In genomic region chr14:92942976-92943710, GRCh38 we compare ENCODE assay signal across 25 cellular contexts. TPM values are rescaled to one million over a fixed set of nuclear protein-coding genes. Genes with fewer than 3 reads are reported as not detected.
DNase-seq lines count a peak whose midpoint lies in the region; ATAC-seq, FAIRE-seq and TF ChIP-seq lines count a peak whose summit lies in the region.
"Had no signal": no experiment of that assay in that cellular context is flagged by ENCODE, and none has a peak within 500 bp of the region (broad histone marks: within the 10 kb centered on the region; RNA-seq: fewer than 3 reads in every experiment).

No MANE protein-coding gene starts in this region.

- H3K36me3 Mint-ChIP-seq in chondrocyte (ENCODE audit: low read depth) = peaks cover 7% of the 10 kb centered on the region
- H3K36me3 Mint-ChIP-seq in activated T-cell treated with anti-CD3 and anti-CD28 coated beads, Interleukin-2, amount 50 U/mL, for 4 hours (ENCODE audit: insufficient read depth) = peaks cover 25% of the 10 kb centered on the region

- 93% methylated on average over 22 of the region's 30 CpGs for WGBS in SK-N-SH (ENCODE audit: low lambda C conversion rate)
- WGBS in HepG2 (ENCODE audit: low lambda C conversion rate) = 97% methylated on average over 22 of the region's 30 CpGs
- WGBS in right lobe of liver (ENCODE audit: insufficient coverage, low coverage, low lambda C conversion rate, missing lambda C conversion rate) = 17% methylated on average over 1 of the region's 30 CpGs

- POLR2A ChIA-PET in SK-N-SH (lab: Yijun Ruan, JAX) (interaction anchor here (0.9 to 7.1 kb wide), 4 partner anchors 9 to 189 kb away, joined by 3 to 57 read pairs (median 7); partner anchors contain the start of gene CHGA), HepG2 (lab: Yijun Ruan, JAX) (no interaction called here)

- ATAC-seq in SK-N-SH treated with all-trans-retinoic acid at 6 μM for 48 hours = no peak
- ATAC-seq in HepG2 = no peak
- ATAC-seq in right lobe of liver = no peak
- no peak for ATAC-seq in activated T-cell treated with anti-CD3 and anti-CD28 coated beads, Interleukin-2, amount 50 U/mL, for 4 hours
- ATAC-seq: A549, GM23338 had no signal

- H3K27me3 ChIP-seq in SK-N-SH (ENCODE audit: insufficient read depth) (no peaks in the 10 kb centered on the region), HepG2 (ENCODE audit: control insufficient read depth in 1 of 2, insufficient read depth in 2 of 2, low read length in 2 of 2) (no peaks in the 10 kb centered on the region), right lobe of liver (no peaks in the 10 kb centered on the region)

- H3K4me3 Mint-ChIP-seq in chondrocyte (ENCODE audit: unreplicated experiment) = no peak overlapping the region
- no peak overlapping the region for H3K4me3 Mint-ChIP-seq in activated T-cell treated with anti-CD3 and anti-CD28 coated beads, Interleukin-2, amount 50 U/mL, for 4 hours
- H3K4me3 Mint-ChIP-seq: CD14-positive monocyte; CD4-positive, alpha-beta memory T cell; GM23338 had no signal

- peaks cover 7% of the 10 kb centered on the region for H3K4me1 Mint-ChIP-seq in chondrocyte (ENCODE audit: low read depth)
- no peaks in the 10 kb centered on the region for H3K4me1 Mint-ChIP-seq in activated T-cell treated with anti-CD3 and anti-CD28 coated beads, Interleukin-2, amount 50 U/mL, for 4 hours (ENCODE audit: low read depth)
- H3K4me1 Mint-ChIP-seq: CD14-positive monocyte; CD4-positive, alpha-beta memory T cell; GM23338 had no signal

- H3K9me3 ChIP-seq in SK-N-SH (no peaks in the 10 kb centered on the region), HepG2 (ENCODE audit: low read length) (no peaks in the 10 kb centered on the region), right lobe of liver (no peaks in the 10 kb centered on the region)
- H3K9me3 ChIP-seq: A549 had no signal

- no peak for FAIRE-seq in HepG2 (lab: Jason Lieb, UNC)
- FAIRE-seq: A549, GM12892, GM18507, H54 had no signal

- TF ChIP-seq CTCF in SK-N-SH (IDR thresholded peaks at IDR 0.05) = no peak
- 0 out of 2 replicates have a peak, but pooled peaks have one; percentile 19 for TF ChIP-seq CTCF in HepG2 (CRISPR knock-in tag; IDR thresholded peaks at IDR 0.05)
- TF ChIP-seq CTCF in right lobe of liver (IDR thresholded peaks at IDR 0.05) = no peak
- no peak for TF ChIP-seq CTCF in chondrocyte (IDR thresholded peaks at IDR 0.05)

- no peaks in the 10 kb centered on the region for H3K9me3 Mint-ChIP-seq in chondrocyte (ENCODE audit: low read depth)
- H3K9me3 Mint-ChIP-seq in activated T-cell treated with anti-CD3 and anti-CD28 coated beads, Interleukin-2, amount 50 U/mL, for 4 hours = no peaks in the 10 kb centered on the region
- H3K9me3 Mint-ChIP-seq: CD14-positive monocyte, GM23338 had no signal

- H3K4me1 ChIP-seq in SK-N-SH (ENCODE audit: control insufficient read depth in 1 of 2, insufficient read depth in 2 of 2, low read depth in 1 of 2, low read length in 1 of 2) = peaks cover 0 to 48% of the 10 kb centered on the region in 2 experiments; a peak in 1 of 4 replicates
- no peaks in the 10 kb centered on the region for H3K4me1 ChIP-seq in HepG2 (ENCODE audit: insufficient read depth, low read length)
- peaks cover 0 to 18% (median 9%) of the 10 kb centered on the region in 4 donors for H3K4me1 ChIP-seq in right lobe of liver

- no TSS peak for BruUV-seq in HepG2 (replicated peaks; lab: Mats Ljungman, UMichigan)

- intact Hi-C loops in HepG2 (cut with micrococcal nuclease; ENCODE audit: unreplicated experiment) = no loop called here
- intact Hi-C loops in right lobe of liver (cut with DNase I) = loop anchor here in 1 of 2 donors (10.0 kb wide), 1 partner anchor 58 kb away; no protein-coding TSS in a partner anchor

- H3K27ac ChIP-seq in SK-N-SH (ENCODE audit: low read depth in 2 of 2, low read length in 1 of 2) = no peak overlapping the region
- H3K27ac ChIP-seq in HepG2 (ENCODE audit: extremely low read length, insufficient read depth, low read length) = no peak overlapping the region
- no peak overlapping the region for H3K27ac ChIP-seq in right lobe of liver
- H3K27ac ChIP-seq: 22Rv1, A549, HL-60 had no signal

- H3K79me2 ChIP-seq in SK-N-SH (ENCODE audit: insufficient read depth) (no peaks in the 10 kb centered on the region), HepG2 (ENCODE audit: insufficient read depth, low read length) (no peaks in the 10 kb centered on the region)

- TF ChIP-seq RAD21 in SK-N-SH (IDR thresholded peaks at IDR 0.05; ENCODE audit: low read length) (peak; percentile 18; the same call in 1 of the 2 replicates), HepG2 (CRISPR knock-in tag; IDR thresholded peaks at IDR 0.05) (no peak)

- no peak overlapping the region for H3K27ac Mint-ChIP-seq in chondrocyte (ENCODE audit: unreplicated experiment)
- H3K27ac Mint-ChIP-seq: CD4-positive, alpha-beta memory T cell; GM23338 had no signal

- peaks cover 0 to 4% of the 10 kb centered on the region in 2 experiments for H3K36me3 ChIP-seq in SK-N-SH (replicated peaks in 1 of 2; ENCODE audit: control insufficient read depth in 1 of 2, insufficient read depth in 2 of 2, low read length in 1 of 2)
- peaks cover 2 to 4% of the 10 kb centered on the region in 2 experiments; a peak in 3 of 5 replicates for H3K36me3 ChIP-seq in HepG2 (replicated peaks in 1 of 2; ENCODE audit: control insufficient read depth in 1 of 2, insufficient read depth in 2 of 2, low read length in 2 of 2)
- H3K36me3 ChIP-seq in right lobe of liver = no peaks in the 10 kb centered on the region

- CTCF ChIA-PET in SK-N-SH (lab: Yijun Ruan, JAX) (interaction anchor here (0.8 to 1.6 kb wide), 3 partner anchors 9 to 234 kb away, joined by 3 to 7 read pairs (median 4); no protein-coding TSS in a partner anchor), HepG2 (lab: Yijun Ruan, JAX; ENCODE audit: low intra/inter-chr PET ratio, low total read pairs) (no interaction called here)

- TF ChIP-seq EP300 in SK-N-SH (IDR thresholded peaks at IDR 0.05; ENCODE audit: borderline replicate concordance in 1 of 2, low read depth in 1 of 2, low read length in 1 of 2) (no peak), HepG2 (IDR thresholded peaks at IDR 0.05; ENCODE audit: low read depth in 2 of 2, low read length in 2 of 2) (no peak), HepG2 (CRISPR knock-in tag; IDR thresholded peaks at IDR 0.05; ENCODE audit: borderline replicate concordance) (no peak)

- H3K4me3 ChIP-seq in SK-N-SH (ENCODE audit: low read depth in 2 of 2, low read length in 1 of 2) = no peak overlapping the region
- no peak overlapping the region for H3K4me3 ChIP-seq in HepG2 (replicated peaks in 1 of 3; ENCODE audit: insufficient read depth in 1 of 3, low read depth in 2 of 3, low read length in 3 of 3)
- no peak overlapping the region for H3K4me3 ChIP-seq in right lobe of liver
- H3K4me3 ChIP-seq: A549, GM23338 had no signal

- no peaks in the 10 kb centered on the region for H3F3A ChIP-seq in SK-N-SH (replicated peaks; ENCODE audit: insufficient read depth)

- H3K9me2 ChIP-seq in SK-N-SH = no peaks in the 10 kb centered on the region

- DNase-seq in SK-N-SH (no peak), HepG2 (ENCODE audit: low spot score) (no peak), right lobe of liver (no peak), chondrocyte (ENCODE audit: low spot score) (peak; percentile 93), cortex of kidney (lab: John Stamatoyannopoulos, UW) (no peak)
- DNase-seq in activated T-cell treated with anti-CD3 and anti-CD28 coated beads, Interleukin-2, amount 50 U/mL, for 4 hours = no peak
- DNase-seq: AML-193; CD4-positive, alpha-beta memory T cell; DMS153; DMS79; GDM1; HCEC 1CT had no signal

- H2AFZ ChIP-seq in SK-N-SH (ENCODE audit: low read depth) (no peak overlapping the region), HepG2 (ENCODE audit: low read length) (no peak overlapping the region)
- H2AFZ ChIP-seq: GM23338 had no signal

- H3K4me2 ChIP-seq in SK-N-SH = no peak overlapping the region
- H3K4me2 ChIP-seq in HepG2 (ENCODE audit: low read depth, low read length) = no peak overlapping the region
- H3K4me2 ChIP-seq: A549, GM23338 had no signal

- no peaks in the 10 kb centered on the region for H3K27me3 Mint-ChIP-seq in chondrocyte (ENCODE audit: low read depth)
- H3K27me3 Mint-ChIP-seq in activated T-cell treated with anti-CD3 and anti-CD28 coated beads, Interleukin-2, amount 50 U/mL, for 4 hours (ENCODE audit: low read depth) = no peaks in the 10 kb centered on the region
- H3K27me3 Mint-ChIP-seq: CD4-positive, alpha-beta memory T cell had no signal

- TF ChIP-seq POLR2A in HepG2 (IDR thresholded peaks at IDR 0.05; ENCODE audit: insufficient read depth in 1 of 2, low read depth in 2 of 2, low read length in 2 of 2) (no peak), right lobe of liver (IDR thresholded peaks at IDR 0.05) (no peak)

- H3K9ac ChIP-seq in SK-N-SH (no peak overlapping the region), HepG2 (ENCODE audit: insufficient read depth, low read depth, low read length) (no peak overlapping the region)

- H4K20me1 ChIP-seq in SK-N-SH (ENCODE audit: insufficient read depth) = no peaks in the 10 kb centered on the region
- no peaks in the 10 kb centered on the region for H4K20me1 ChIP-seq in HepG2 (ENCODE audit: insufficient read depth, low read length)

- in situ Hi-C loops in HepG2 (cut with HindIII; ENCODE audit: extremely low pct_ligation_motif_present, low pct_unique_long_range_greater_than_20kb) = no loop called here

RNA-seq across cellular contexts. Expression of gene CHGA, which starts 20.2 kb away (rescaled TPM):
- polyA plus RNA-seq in SK-N-SH (2012; rRNA removed) (5.6 and 11.7 TPM in 2 replicates), HepG2 (2011; rRNA removed) (not detected in 2 replicates)
- polyA plus RNA-seq in SK-N-SH (2012; cell fraction: cytosol; rRNA removed) = 9.8 and 22.7 TPM in 2 replicates
- 6.0 and 15.7 TPM in 2 replicates for polyA plus RNA-seq in SK-N-SH (2012; cell fraction: nucleus; rRNA removed)
- total RNA-seq in HepG2 (2016; rRNA removed; fragmentation: Illumina TruSeq; extraction: Trizol) (not detected in 2 replicates), right lobe of liver (under 1 TPM in 2 of 6 experiments, not detected in 4; 0.18 to 0.25 TPM), chondrocyte (not detected in 3 replicates)
- total RNA-seq in HepG2 (2016; cell fraction: cytosol; rRNA removed; fragmentation: Illumina TruSeq; extraction: Trizol; ENCODE audit: low read depth) = not detected in 2 replicates
- not detected in 2 replicates for total RNA-seq in HepG2 (2016; cell fraction: insoluble cytoplasmic fraction; rRNA removed; fragmentation: Illumina TruSeq; extraction: Trizol)
- total RNA-seq in HepG2 (2016; cell fraction: membrane; rRNA removed; fragmentation: Illumina TruSeq; extraction: Trizol) = not detected in 2 replicates
- total RNA-seq in HepG2 (2016; cell fraction: nucleus; rRNA removed; fragmentation: Illumina TruSeq; extraction: Trizol) = not detected in 2 replicates
- not detected in 2 replicates for polyA plus RNA-seq in HepG2 (2011; cell fraction: cytosol; rRNA removed)
- polyA plus RNA-seq in HepG2 (2011; cell fraction: nucleus; rRNA removed) = not detected in 2 replicates
- polyA plus RNA-seq in HepG2 (2012) = not detected in 2 replicates
- not detected in 2 replicates for polyA plus RNA-seq in HepG2 (2016; cell fraction: cytosol; fragmentation: Illumina TruSeq; extraction: Trizol; ENCODE audit: low read depth)
- not detected in 2 replicates for polyA plus RNA-seq in HepG2 (2016; cell fraction: insoluble cytoplasmic fraction; fragmentation: Illumina TruSeq; extraction: Trizol; ENCODE audit: low read depth)
- polyA plus RNA-seq in HepG2 (2016; cell fraction: membrane; fragmentation: Illumina TruSeq; extraction: Trizol; ENCODE audit: low read depth) = not detected in 2 replicates
- polyA plus RNA-seq in HepG2 (2016; cell fraction: nucleus; fragmentation: Illumina TruSeq; extraction: Trizol; ENCODE audit: insufficient read depth, low read depth) = not detected in 2 replicates
- polyA minus RNA-seq in HepG2 (2011; rRNA and poly(A)+ RNA removed; ENCODE audit: low replicate concordance) = 0.44 TPM in 1 of 2 replicates, not detected in the other
- polyA minus RNA-seq in HepG2 (2011; cell fraction: cytosol; rRNA and poly(A)+ RNA removed) = not detected in 2 replicates
- polyA minus RNA-seq in HepG2 (2011; cell fraction: nucleus; rRNA and poly(A)+ RNA removed) = not detected in 2 replicates
- total RNA-seq in activated T-cell treated with anti-CD3 and anti-CD28 coated beads, Interleukin-2, amount 50 U/mL, for 4 hours = under 1 TPM in 1 of 3 donors, not detected in 2; 0.18 TPM
- total RNA-seq: CD4-positive, alpha-beta memory T cell; Daoy; HT1080; IMR-90 had no signal
- polyA plus RNA-seq: BJ; CD14-positive monocyte; CD4-positive, alpha-beta memory T cell; IMR-90 had no signal

Comparison
In these comparisons a context has a peak if more than half of its experiments do, and no peak if none do; other contexts are left out.
1. Of the 25 proteins assayed by ChIP-seq in both HepG2 and SK-N-SH: peak only in HepG2: CTCF; only in SK-N-SH: RAD21; in both: none; in neither: 23.